Comparison of ENCODE assay signal across 19 cellular contexts in genomic region chr12:25236190-25236589, GRCh38. TPM values are rescaled to one million over a fixed set of nuclear protein-coding genes. Genes with fewer than 3 reads are reported as not detected.
DNase-seq lines count a peak whose midpoint lies in the region; ATAC-seq and TF ChIP-seq lines count a peak whose summit lies in the region.
"Had no signal": no experiment of that assay in that cellular context is flagged by ENCODE, and none has a peak within 500 bp of the region (broad histone marks: within the 10 kb centered on the region; RNA-seq: fewer than 3 reads in every experiment).

No MANE protein-coding gene starts in this region.

- H3K27me3 ChIP-seq in left ventricle myocardium inferior (ENCODE audit: low read depth), result no peaks in the 10 kb centered on the region
- H3K27me3 ChIP-seq: heart left ventricle, Peyer's patch had no signal

- H3K4me3 ChIP-seq in left ventricle myocardium inferior (no peak overlapping the region), foreskin fibroblast (ENCODE audit: low read depth in 1 of 2, low read length in 2 of 2) (no peak overlapping the region)
- H3K4me3 ChIP-seq: heart left ventricle, Peyer's patch had no signal

- no peaks in the 10 kb centered on the region for H3K9me3 Mint-ChIP-seq in activated T-helper 1 cell treated with anti-CD3 and anti-CD28 coated beads, Interleukin-12 subunit alpha, Interleukin-12 subunit beta, Interleukin-2, Interleukin-4 antibody, amounts not matched to agents 30 ng/mL and 10 ng/mL and 1 ng/mL, durations not matched to agents 14 hours and 24 hours and 36 hours

- H3K4me1 Mint-ChIP-seq in activated T-helper 1 cell treated with anti-CD3 and anti-CD28 coated beads, Interleukin-12 subunit alpha, Interleukin-12 subunit beta, Interleukin-2, Interleukin-4 antibody, amounts not matched to agents 30 ng/mL and 10 ng/mL and 1 ng/mL, durations not matched to agents 14 hours and 24 hours and 36 hours (ENCODE audit: low read depth), result peaks cover 21% of the 10 kb centered on the region

- TF ChIP-seq CTCF in left ventricle myocardium inferior (IDR thresholded peaks at IDR 0.05; ENCODE audit: borderline replicate concordance) (no peak), foreskin fibroblast (IDR thresholded peaks at IDR 0.05; ENCODE audit: low read depth, low read length) (no peak)

- H3K27ac ChIP-seq in left ventricle myocardium inferior (replicated peaks), result no peak overlapping the region
- H3K27ac ChIP-seq: heart left ventricle, Peyer's patch had no signal

- DNase-seq in Right ventricle myocardium superior (peak; percentile 26), left ventricle myocardium inferior (no peak), foreskin fibroblast (peak; percentile 5 to 44), cerebellar cortex (ENCODE audit: low spot score) (no peak)
- no peak for DNase-seq in activated T-helper 1 cell treated with anti-CD3 and anti-CD28 coated beads, Interleukin-12 subunit alpha, Interleukin-12 subunit beta, Interleukin-2, Interleukin-4 antibody, amounts not matched to agents 30 ng/mL and 10 ng/mL and 1 ng/mL, durations not matched to agents 14 hours and 24 hours and 36 hours (ENCODE audit: low spot score)
- DNase-seq in stimulated activated CD4-positive, alpha-beta T cell treated with anti-CD3 and anti-CD28 coated beads, Interleukin-4, amount 100 ng/mL, for 1 hour, result no peak
- DNase-seq: activated naive CD4-positive, alpha-beta T cell treated with anti-CD3 and anti-CD28 coated beads, Interleukin-2, amount 50 U/mL, for 16 hours; Calu3; central memory CD4-positive, alpha-beta T cell; heart left ventricle; MM.1S; NCI-H2081; NCI-H526; Peyer's patch; posterior cingulate gyrus; stimulated activated CD4-positive, alpha-beta T cell treated with anti-CD3 and anti-CD28 coated beads, Interleukin-15, amount 100 ng/mL, for 24 hours had no signal

- H3K4me3 Mint-ChIP-seq in activated T-helper 1 cell treated with anti-CD3 and anti-CD28 coated beads, Interleukin-12 subunit alpha, Interleukin-12 subunit beta, Interleukin-2, Interleukin-4 antibody, amounts not matched to agents 30 ng/mL and 10 ng/mL and 1 ng/mL, durations not matched to agents 14 hours and 24 hours and 36 hours, result no peak overlapping the region

- H3K4me1 ChIP-seq in left ventricle myocardium inferior, result peaks cover 8% of the 10 kb centered on the region
- H3K4me1 ChIP-seq: Peyer's patch had no signal

- ATAC-seq in Right ventricle myocardium superior (ENCODE audit: poor library complexity) (peak; percentile 56), HG03521 (IDR thresholded peaks at IDR 0.05; ENCODE audit: unreplicated experiment) (no peak), GM21515 (IDR thresholded peaks at IDR 0.05; ENCODE audit: unreplicated experiment) (no peak)

- intact Hi-C loops in Right ventricle myocardium superior (cut with DNase I) (no loop called here), left ventricle myocardium inferior (cut with micrococcal nuclease) (no loop called here)
- intact Hi-C loops in activated T-helper 1 cell treated with anti-CD3 and anti-CD28 coated beads, Interleukin-12 subunit alpha, Interleukin-12 subunit beta, Interleukin-2, Interleukin-4 antibody, amounts not matched to agents 30 ng/mL and 10 ng/mL and 1 ng/mL, durations not matched to agents 14 hours and 24 hours and 36 hours (cut with micrococcal nuclease), result no loop called here

- peaks cover 39% of the 10 kb centered on the region for H3K36me3 Mint-ChIP-seq in activated T-helper 1 cell treated with anti-CD3 and anti-CD28 coated beads, Interleukin-12 subunit alpha, Interleukin-12 subunit beta, Interleukin-2, Interleukin-4 antibody, amounts not matched to agents 30 ng/mL and 10 ng/mL and 1 ng/mL, durations not matched to agents 14 hours and 24 hours and 36 hours (ENCODE audit: low read depth)

- H3K36me3 ChIP-seq in left ventricle myocardium inferior, result peaks cover 8% of the 10 kb centered on the region

- H3K9me3 ChIP-seq in left ventricle myocardium inferior (replicated peaks), result no peaks in the 10 kb centered on the region
- H3K9me3 ChIP-seq: heart left ventricle, Peyer's patch had no signal

- H3K27me3 Mint-ChIP-seq in activated T-helper 1 cell treated with anti-CD3 and anti-CD28 coated beads, Interleukin-12 subunit alpha, Interleukin-12 subunit beta, Interleukin-2, Interleukin-4 antibody, amounts not matched to agents 30 ng/mL and 10 ng/mL and 1 ng/mL, durations not matched to agents 14 hours and 24 hours and 36 hours (ENCODE audit: insufficient read depth), result no peaks in the 10 kb centered on the region

- H3K27ac Mint-ChIP-seq in activated T-helper 1 cell treated with anti-CD3 and anti-CD28 coated beads, Interleukin-12 subunit alpha, Interleukin-12 subunit beta, Interleukin-2, Interleukin-4 antibody, amounts not matched to agents 30 ng/mL and 10 ng/mL and 1 ng/mL, durations not matched to agents 14 hours and 24 hours and 36 hours, result peak overlapping the region; percentile 61

RNA-seq across cellular contexts. Expression of gene KRAS, which starts 14.5 kb away (rescaled TPM):
- total RNA-seq in Right ventricle myocardium superior (9.7 TPM), left ventricle myocardium inferior (10.8 TPM)
- 43.1 and 43.3 TPM in 2 replicates for total RNA-seq in activated T-helper 1 cell treated with anti-CD3 and anti-CD28 coated beads, Interleukin-12 subunit alpha, Interleukin-12 subunit beta, Interleukin-2, Interleukin-4 antibody, amounts not matched to agents 30 ng/mL and 10 ng/mL and 1 ng/mL, durations not matched to agents 14 hours and 24 hours and 36 hours

RNA-seq across cellular contexts. Expression of gene ETFRF1, which starts 41.2 kb away (rescaled TPM):
- total RNA-seq in Right ventricle myocardium superior, result 69.4 TPM
- 71.5 TPM for total RNA-seq in left ventricle myocardium inferior
- total RNA-seq in activated T-helper 1 cell treated with anti-CD3 and anti-CD28 coated beads, Interleukin-12 subunit alpha, Interleukin-12 subunit beta, Interleukin-2, Interleukin-4 antibody, amounts not matched to agents 30 ng/mL and 10 ng/mL and 1 ng/mL, durations not matched to agents 14 hours and 24 hours and 36 hours, result 9.7 and 10.4 TPM in 2 replicates

RNA-seq across cellular contexts. Expression of gene DNAI7, which starts 41.2 kb away (rescaled TPM):
- total RNA-seq in Right ventricle myocardium superior, result 1.7 TPM
- 1.1 TPM for total RNA-seq in left ventricle myocardium inferior
- 0.23 TPM in 1 of 2 replicates, not detected in the other for total RNA-seq in activated T-helper 1 cell treated with anti-CD3 and anti-CD28 coated beads, Interleukin-12 subunit alpha, Interleukin-12 subunit beta, Interleukin-2, Interleukin-4 antibody, amounts not matched to agents 30 ng/mL and 10 ng/mL and 1 ng/mL, durations not matched to agents 14 hours and 24 hours and 36 hours
- total RNA-seq: endothelial cell of umbilical vein had no signal

Comparison
In these comparisons a context has a peak if more than half of its experiments do, and no peak if none do; other contexts are left out.
1. DNase-seq: peak in Right ventricle myocardium superior (single experiment) and foreskin fibroblast (2 of 2); none in left ventricle myocardium inferior (single experiment), activated T-helper 1 cell treated with anti-CD3 and anti-CD28 coated beads, Interleukin-12 subunit alpha, Interleukin-12 subunit beta, Interleukin-2, Interleukin-4 antibody, amounts not matched to agents 30 ng/mL and 10 ng/mL and 1 ng/mL, durations not matched to agents 14 hours and 24 hours and 36 hours (single experiment), stimulated activated CD4-positive, alpha-beta T cell treated with anti-CD3 and anti-CD28 coated beads, Interleukin-4, amount 100 ng/mL, for 1 hour (single experiment) and cerebellar cortex (single experiment).